Comparison of ENCODE assay signal across 24 cellular contexts in the genomic region with DNA sequence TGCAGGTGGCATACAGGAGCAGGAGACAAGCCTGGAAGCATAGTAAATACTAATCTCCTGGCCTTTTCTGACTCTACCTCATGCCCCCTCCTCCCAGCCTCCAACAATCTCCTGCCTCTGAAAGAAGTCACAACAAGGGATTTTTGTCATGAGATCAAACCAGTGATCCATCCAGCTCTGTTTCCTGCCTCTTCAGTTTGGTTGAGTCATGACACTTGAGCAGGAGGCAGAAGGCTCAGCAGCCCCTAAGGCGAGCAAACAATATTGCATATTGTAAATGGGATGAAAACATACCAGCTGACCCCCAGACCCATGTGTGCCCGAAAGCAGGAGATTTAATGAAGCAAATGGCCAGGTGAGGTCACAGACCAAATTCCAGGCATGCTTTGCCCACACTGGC.
"Had no signal": no experiment of that assay in that cellular context is flagged by ENCODE, and none has a peak within 500 bp of the region (broad histone marks: within the 10 kb centered on the region; RNA-seq: fewer than 3 reads in every experiment).

No MANE protein-coding gene starts in this region.

- H3K9me3 Mint-ChIP-seq: stimulated activated effector memory CD8-positive, alpha-beta T cell treated with anti-CD3 and anti-CD28 coated beads, Interleukin-12 subunit alpha, Interleukin-12 subunit beta, amount 100 ng/mL, for 72 hours had no signal

- H3K27me3 Mint-ChIP-seq: stimulated activated naive CD8-positive, alpha-beta T cell treated with anti-CD3 and anti-CD28 coated beads, Interleukin-15, Interleukin-2, amounts not matched to agents 100 ng/mL and 50 ng/mL, for 24 hours had no signal

- H3K27ac Mint-ChIP-seq: activated naive CD8-positive, alpha-beta T cell treated with anti-CD3 and anti-CD28 coated beads for 36 hours; endodermal cell; naive thymus-derived CD8-positive, alpha-beta T cell; stimulated activated effector memory CD8-positive, alpha-beta T cell treated with anti-CD3 and anti-CD28 coated beads, Interleukin-12 subunit alpha, Interleukin-12 subunit beta, amount 100 ng/mL, for 72 hours; stimulated activated naive CD8-positive, alpha-beta T cell treated with anti-CD3 and anti-CD28 coated beads, Interleukin-15, Interleukin-2, amounts not matched to agents 100 ng/mL and 50 ng/mL, for 24 hours had no signal

- H3K36me3 Mint-ChIP-seq: activated naive CD8-positive, alpha-beta T cell treated with anti-CD3 and anti-CD28 coated beads for 36 hours; stimulated activated effector memory CD8-positive, alpha-beta T cell treated with anti-CD3 and anti-CD28 coated beads, Interleukin-12 subunit alpha, Interleukin-12 subunit beta, amount 100 ng/mL, for 72 hours had no signal

- H3K36me3 ChIP-seq: ascending aorta, brain microvascular endothelial cell, esophagus muscularis mucosa, heart right ventricle, right lobe of liver, thoracic aorta, upper lobe of left lung had no signal

- H3K27me3 ChIP-seq: ascending aorta, brain microvascular endothelial cell, esophagus muscularis mucosa, foreskin keratinocyte, heart right ventricle, right lobe of liver, upper lobe of left lung had no signal

- DNase-seq: activated CD4-positive, alpha-beta T cell treated with anti-CD3 and anti-CD28 coated beads for 4 hours; activated CD4-positive, alpha-beta T cell treated with anti-CD3 and anti-CD28 coated beads, Interleukin-2, amount 50 U/mL, for 4 hours; activated effector memory CD4-positive, alpha-beta T cell treated with Interleukin-2 at 50 U/mL for 16 hours; activated naive CD4-positive, alpha-beta T cell treated with Interleukin-2 at 50 U/mL for 16 hours; activated naive CD8-positive, alpha-beta T cell treated with anti-CD3 and anti-CD28 coated beads for 36 hours; brain microvascular endothelial cell; central memory CD4-positive, alpha-beta T cell; endodermal cell; foreskin keratinocyte; heart right ventricle; left cardiac atrium; midbrain; naive thymus-derived CD8-positive, alpha-beta T cell; posterior cingulate gyrus; right lobe of liver; stimulated activated CD4-positive, alpha-beta T cell treated with anti-CD3 and anti-CD28 coated beads, Interleukin-12 subunit alpha, Interleukin-12 subunit beta, amount 100 ng/mL, for 4 hours; stimulated activated CD4-positive, alpha-beta T cell treated with anti-CD3 and anti-CD28 coated beads, Interleukin-4, amount 100 ng/mL, for 24 hours; upper lobe of left lung had no signal

- H3K27ac ChIP-seq: ascending aorta, brain microvascular endothelial cell, esophagus muscularis mucosa, foreskin keratinocyte, heart right ventricle, right lobe of liver, thoracic aorta, upper lobe of left lung had no signal

- H3K4me1 ChIP-seq: esophagus muscularis mucosa, heart right ventricle, right lobe of liver, upper lobe of left lung had no signal

- H3K4me1 Mint-ChIP-seq: activated naive CD8-positive, alpha-beta T cell treated with anti-CD3 and anti-CD28 coated beads for 36 hours; endodermal cell; stimulated activated effector memory CD8-positive, alpha-beta T cell treated with anti-CD3 and anti-CD28 coated beads, Interleukin-12 subunit alpha, Interleukin-12 subunit beta, amount 100 ng/mL, for 72 hours had no signal

- H3K9me3 ChIP-seq: ascending aorta, right lobe of liver had no signal

- H3K4me3 ChIP-seq: ascending aorta, esophagus muscularis mucosa, heart right ventricle, right lobe of liver, skin epidermis, thoracic aorta, upper lobe of left lung had no signal

- ATAC-seq: foreskin keratinocyte; heart right ventricle; left cardiac atrium; naive thymus-derived CD8-positive, alpha-beta T cell; right lobe of liver; stimulated activated effector memory CD8-positive, alpha-beta T cell treated with anti-CD3 and anti-CD28 coated beads, Interleukin-12 subunit alpha, Interleukin-12 subunit beta, amount 100 ng/mL, for 72 hours had no signal

- H3K4me3 Mint-ChIP-seq: activated naive CD8-positive, alpha-beta T cell treated with anti-CD3 and anti-CD28 coated beads for 36 hours; endodermal cell; naive thymus-derived CD8-positive, alpha-beta T cell; stimulated activated effector memory CD8-positive, alpha-beta T cell treated with anti-CD3 and anti-CD28 coated beads, Interleukin-12 subunit alpha, Interleukin-12 subunit beta, amount 100 ng/mL, for 72 hours; stimulated activated naive CD8-positive, alpha-beta T cell treated with anti-CD3 and anti-CD28 coated beads, Interleukin-15, Interleukin-2, amounts not matched to agents 100 ng/mL and 50 ng/mL, for 24 hours had no signal
